25 cellular contexts compared by ENCODE assay signal in the genomic region with DNA sequence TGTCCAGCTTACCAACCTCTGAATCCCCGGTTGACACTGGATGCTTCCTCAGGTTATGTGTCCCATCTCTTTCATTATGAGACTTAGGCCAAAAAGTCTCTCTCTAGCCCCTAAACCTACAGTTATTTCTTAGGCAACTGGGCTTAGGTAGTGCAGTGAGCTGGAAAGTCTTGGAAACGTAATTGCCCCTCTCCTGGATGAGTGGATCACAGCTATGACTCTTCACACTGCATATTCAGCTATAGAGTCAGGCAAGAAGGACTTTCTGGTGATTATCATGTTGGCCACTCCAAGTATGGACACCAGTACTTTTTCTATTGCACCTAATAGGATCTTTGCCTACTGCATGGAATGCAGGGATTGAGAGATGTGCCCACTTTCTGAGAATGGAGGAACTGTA.
"Had no signal": no experiment of that assay in that cellular context is flagged by ENCODE, and none has a peak within 500 bp of the region (broad histone marks: within the 10 kb centered on the region; RNA-seq: fewer than 3 reads in every experiment).

No MANE protein-coding gene starts in this region.

- DNase-seq: activated B cell treated with CpG ODN at 0.5 μM for 24 hours; activated CD4-positive, alpha-beta memory T cell treated with anti-CD3 and anti-CD28 coated beads for 36 hours; activated CD4-positive, alpha-beta T cell treated with anti-CD3 and anti-CD28 coated beads for 48 hours; activated CD4-positive, alpha-beta T cell treated with anti-CD3 and anti-CD28 coated beads, Interleukin-2, amount 50 U/mL, for 1 hour; activated CD8-positive, alpha-beta memory T cell treated with anti-CD3 and anti-CD28 coated beads, Interleukin-2, amount 10 ng/mL, durations not matched to agents 7 days and 5 days; activated CD8-positive, alpha-beta memory T cell treated with anti-CD3 and anti-CD28 coated beads, Interleukin-2, amount 50 U/mL, for 4 hours; activated CD8-positive, alpha-beta T cell treated with anti-CD3 and anti-CD28 coated beads, Interleukin-2, amount 10 ng/mL, durations not matched to agents 7 days and 5 days; activated effector memory CD4-positive, alpha-beta T cell treated with anti-CD3 and anti-CD28 coated beads, Interleukin-2, amount 50 U/mL, for 16 hours; activated naive CD4-positive, alpha-beta T cell; activated naive CD4-positive, alpha-beta T cell treated with anti-CD3 and anti-CD28 coated beads, Interleukin-2, amount 10 ng/mL, durations not matched to agents 7 days and 5 days; activated naive CD8-positive, alpha-beta T cell treated with anti-CD3 and anti-CD28 coated beads, Interleukin-2, amount 10 ng/mL, durations not matched to agents 7 days and 5 days; activated T-cell treated with anti-CD3 and anti-CD28 coated beads, Interleukin-2, amount 50 U/mL, for 1 hour; activated T-cell treated with anti-CD3 and anti-CD28 coated beads, Interleukin-2, amount 50 U/mL, for 48 hours; brain microvascular endothelial cell; dorsolateral prefrontal cortex; effector memory CD4-positive, alpha-beta T cell; endodermal cell; erythroblast; foreskin keratinocyte; gastrocnemius medialis; T-helper 1 cell; T-helper 17 cell; T1000; WERI-Rb-1 had no signal

- FAIRE-seq: bronchial epithelial cell had no signal
